In the genomic region with DNA sequence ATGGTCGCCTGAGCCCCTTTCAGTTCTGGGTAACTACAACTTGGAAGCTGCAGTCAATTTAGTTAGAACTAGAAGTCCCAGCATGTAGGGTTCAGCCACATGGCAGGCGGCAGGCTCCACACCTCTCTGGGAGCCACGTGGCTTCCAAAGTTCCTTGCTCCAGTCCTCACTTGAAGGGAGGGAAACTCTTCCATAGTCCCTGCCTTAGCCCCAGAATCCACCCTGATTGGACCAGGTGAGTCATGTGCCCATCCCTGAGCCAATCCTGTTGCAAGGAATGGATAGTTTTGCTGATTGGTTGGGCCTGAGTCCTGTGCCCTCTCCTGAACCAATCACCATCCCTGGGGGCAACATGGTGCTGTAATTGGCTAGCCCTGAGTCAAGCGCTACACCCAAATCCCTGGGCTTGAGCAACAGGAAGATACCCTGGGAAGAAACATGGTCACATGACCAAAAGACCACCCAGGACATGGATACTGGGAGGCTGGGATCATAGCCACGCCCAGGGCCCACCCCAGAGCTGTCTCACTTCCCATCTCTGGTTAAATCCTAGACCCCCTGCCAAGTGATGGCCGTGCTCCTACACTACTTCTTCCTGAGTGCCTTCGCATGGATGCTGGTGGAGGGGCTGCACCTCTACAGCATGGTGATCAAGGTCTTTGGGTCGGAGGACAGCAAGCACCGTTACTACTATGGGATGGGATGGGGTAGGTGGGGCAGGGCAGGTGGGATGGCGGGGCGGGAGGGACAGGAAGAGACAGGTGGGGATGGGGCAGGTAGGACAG, we compare ENCODE assay signal across 2 cellular contexts.
A peak's percentile ranks its signal among the peaks of the same experiment; 100 is the strongest.
TF ChIP-seq lines count a peak whose summit lies in the region.

No MANE protein-coding gene starts in this region.

TF ChIP-seq in HEK293, 187 proteins besides CTCF, POLR2A, EP300 and RAD21:
- TF ChIP-seq SP2 (tag by site-specific recombination; IDR thresholded peaks at IDR 0.05) (peak; percentile 30; the same call in 1 of the 2 replicates), ZFP37 (tag by site-specific recombination; IDR thresholded peaks at IDR 0.05) (no peak)

TF ChIP-seq in K562, 482 proteins besides CTCF, POLR2A, EP300 and RAD21:
- no peak for TF ChIP-seq PPARD (CRISPR knock-in tag; IDR thresholded peaks at IDR 0.05)
- TF ChIP-seq ZNF174 (CRISPR knock-in tag; IDR thresholded peaks at IDR 0.05), result no peak
- peak; percentile 45 for TF ChIP-seq FOS (IDR thresholded peaks at IDR 0.05; ENCODE audit: extremely low read depth, insufficient read length)
- TF ChIP-seq USF1 (CRISPR knock-in tag; IDR thresholded peaks at IDR 0.05), result peak; percentile 92
- TF ChIP-seq JUNB (CRISPR knock-in tag; conservative IDR thresholded peaks at IDR 0.05), result no peak
- TF ChIP-seq, protein P1, sequence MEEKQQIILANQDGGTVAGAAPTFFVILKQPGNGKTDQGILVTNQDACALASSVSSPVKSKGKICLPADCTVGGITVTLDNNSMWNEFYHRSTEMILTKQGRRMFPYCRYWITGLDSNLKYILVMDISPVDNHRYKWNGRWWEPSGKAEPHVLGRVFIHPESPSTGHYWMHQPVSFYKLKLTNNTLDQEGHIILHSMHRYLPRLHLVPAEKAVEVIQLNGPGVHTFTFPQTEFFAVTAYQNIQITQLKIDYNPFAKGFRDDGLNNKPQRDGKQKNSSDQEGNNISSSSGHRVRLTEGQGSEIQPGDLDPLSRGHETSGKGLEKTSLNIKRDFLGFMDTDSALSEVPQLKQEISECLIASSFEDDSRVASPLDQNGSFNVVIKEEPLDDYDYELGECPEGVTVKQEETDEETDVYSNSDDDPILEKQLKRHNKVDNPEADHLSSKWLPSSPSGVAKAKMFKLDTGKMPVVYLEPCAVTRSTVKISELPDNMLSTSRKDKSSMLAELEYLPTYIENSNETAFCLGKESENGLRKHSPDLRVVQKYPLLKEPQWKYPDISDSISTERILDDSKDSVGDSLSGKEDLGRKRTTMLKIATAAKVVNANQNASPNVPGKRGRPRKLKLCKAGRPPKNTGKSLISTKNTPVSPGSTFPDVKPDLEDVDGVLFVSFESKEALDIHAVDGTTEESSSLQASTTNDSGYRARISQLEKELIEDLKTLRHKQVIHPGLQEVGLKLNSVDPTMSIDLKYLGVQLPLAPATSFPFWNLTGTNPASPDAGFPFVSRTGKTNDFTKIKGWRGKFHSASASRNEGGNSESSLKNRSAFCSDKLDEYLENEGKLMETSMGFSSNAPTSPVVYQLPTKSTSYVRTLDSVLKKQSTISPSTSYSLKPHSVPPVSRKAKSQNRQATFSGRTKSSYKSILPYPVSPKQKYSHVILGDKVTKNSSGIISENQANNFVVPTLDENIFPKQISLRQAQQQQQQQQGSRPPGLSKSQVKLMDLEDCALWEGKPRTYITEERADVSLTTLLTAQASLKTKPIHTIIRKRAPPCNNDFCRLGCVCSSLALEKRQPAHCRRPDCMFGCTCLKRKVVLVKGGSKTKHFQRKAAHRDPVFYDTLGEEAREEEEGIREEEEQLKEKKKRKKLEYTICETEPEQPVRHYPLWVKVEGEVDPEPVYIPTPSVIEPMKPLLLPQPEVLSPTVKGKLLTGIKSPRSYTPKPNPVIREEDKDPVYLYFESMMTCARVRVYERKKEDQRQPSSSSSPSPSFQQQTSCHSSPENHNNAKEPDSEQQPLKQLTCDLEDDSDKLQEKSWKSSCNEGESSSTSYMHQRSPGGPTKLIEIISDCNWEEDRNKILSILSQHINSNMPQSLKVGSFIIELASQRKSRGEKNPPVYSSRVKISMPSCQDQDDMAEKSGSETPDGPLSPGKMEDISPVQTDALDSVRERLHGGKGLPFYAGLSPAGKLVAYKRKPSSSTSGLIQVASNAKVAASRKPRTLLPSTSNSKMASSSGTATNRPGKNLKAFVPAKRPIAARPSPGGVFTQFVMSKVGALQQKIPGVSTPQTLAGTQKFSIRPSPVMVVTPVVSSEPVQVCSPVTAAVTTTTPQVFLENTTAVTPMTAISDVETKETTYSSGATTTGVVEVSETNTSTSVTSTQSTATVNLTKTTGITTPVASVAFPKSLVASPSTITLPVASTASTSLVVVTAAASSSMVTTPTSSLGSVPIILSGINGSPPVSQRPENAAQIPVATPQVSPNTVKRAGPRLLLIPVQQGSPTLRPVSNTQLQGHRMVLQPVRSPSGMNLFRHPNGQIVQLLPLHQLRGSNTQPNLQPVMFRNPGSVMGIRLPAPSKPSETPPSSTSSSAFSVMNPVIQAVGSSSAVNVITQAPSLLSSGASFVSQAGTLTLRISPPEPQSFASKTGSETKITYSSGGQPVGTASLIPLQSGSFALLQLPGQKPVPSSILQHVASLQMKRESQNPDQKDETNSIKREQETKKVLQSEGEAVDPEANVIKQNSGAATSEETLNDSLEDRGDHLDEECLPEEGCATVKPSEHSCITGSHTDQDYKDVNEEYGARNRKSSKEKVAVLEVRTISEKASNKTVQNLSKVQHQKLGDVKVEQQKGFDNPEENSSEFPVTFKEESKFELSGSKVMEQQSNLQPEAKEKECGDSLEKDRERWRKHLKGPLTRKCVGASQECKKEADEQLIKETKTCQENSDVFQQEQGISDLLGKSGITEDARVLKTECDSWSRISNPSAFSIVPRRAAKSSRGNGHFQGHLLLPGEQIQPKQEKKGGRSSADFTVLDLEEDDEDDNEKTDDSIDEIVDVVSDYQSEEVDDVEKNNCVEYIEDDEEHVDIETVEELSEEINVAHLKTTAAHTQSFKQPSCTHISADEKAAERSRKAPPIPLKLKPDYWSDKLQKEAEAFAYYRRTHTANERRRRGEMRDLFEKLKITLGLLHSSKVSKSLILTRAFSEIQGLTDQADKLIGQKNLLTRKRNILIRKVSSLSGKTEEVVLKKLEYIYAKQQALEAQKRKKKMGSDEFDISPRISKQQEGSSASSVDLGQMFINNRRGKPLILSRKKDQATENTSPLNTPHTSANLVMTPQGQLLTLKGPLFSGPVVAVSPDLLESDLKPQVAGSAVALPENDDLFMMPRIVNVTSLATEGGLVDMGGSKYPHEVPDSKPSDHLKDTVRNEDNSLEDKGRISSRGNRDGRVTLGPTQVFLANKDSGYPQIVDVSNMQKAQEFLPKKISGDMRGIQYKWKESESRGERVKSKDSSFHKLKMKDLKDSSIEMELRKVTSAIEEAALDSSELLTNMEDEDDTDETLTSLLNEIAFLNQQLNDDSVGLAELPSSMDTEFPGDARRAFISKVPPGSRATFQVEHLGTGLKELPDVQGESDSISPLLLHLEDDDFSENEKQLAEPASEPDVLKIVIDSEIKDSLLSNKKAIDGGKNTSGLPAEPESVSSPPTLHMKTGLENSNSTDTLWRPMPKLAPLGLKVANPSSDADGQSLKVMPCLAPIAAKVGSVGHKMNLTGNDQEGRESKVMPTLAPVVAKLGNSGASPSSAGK (IDR thresholded peaks at IDR 0.05), result peak; percentile 70
- 0 out of 2 replicates have a peak, but pooled peaks have one; percentile 26 for TF ChIP-seq MAX (CRISPR knock-in tag; IDR thresholded peaks at IDR 0.05)
- TF ChIP-seq TFE3 (CRISPR knock-in tag; IDR thresholded peaks at IDR 0.05), result peak; percentile 50
- peak; percentile 29 to 61 for TF ChIP-seq E2F6 (IDR thresholded peaks at IDR 0.05; ENCODE audit: borderline replicate concordance in 1 of 2, extremely low read depth in 1 of 2, insufficient read depth in 1 of 2, insufficient read length in 1 of 2, low read depth in 1 of 2, low read length in 1 of 2, poor library complexity in 1 of 2, severe bottlenecking in 1 of 2)
- TF ChIP-seq SRF (CRISPR knock-in tag; IDR thresholded peaks at IDR 0.05), result no peak
- peak; percentile 86 for TF ChIP-seq USF2 (CRISPR knock-in tag; IDR thresholded peaks at IDR 0.05)
- peak; percentile 38 for TF ChIP-seq ASH1L (IDR thresholded peaks at IDR 0.05; ENCODE audit: borderline replicate concordance, low read depth, partially characterized antibody)
- TF ChIP-seq ZC3H11A (IDR thresholded peaks at IDR 0.05; ENCODE audit: low read depth, low read length), result no peak
- no peak for TF ChIP-seq HDAC1 (IDR thresholded peaks at IDR 0.05)
- peak; percentile 72 for TF ChIP-seq RAD51 (IDR thresholded peaks at IDR 0.05; ENCODE audit: borderline replicate concordance, low read depth)
- peak; percentile 70 for TF ChIP-seq NFYB (IDR thresholded peaks at IDR 0.05; ENCODE audit: extremely low read depth, insufficient read length)
- peak; percentile 84 for TF ChIP-seq L3MBTL2 (IDR thresholded peaks at IDR 0.05)
- peak; percentile 30 for TF ChIP-seq RBM25 (IDR thresholded peaks at IDR 0.05; ENCODE audit: low read depth, low read length, severe bottlenecking)
- no peak for TF ChIP-seq ELF2 (CRISPR knock-in tag; IDR thresholded peaks at IDR 0.05)
- TF ChIP-seq ZBTB43 (CRISPR knock-in tag; IDR thresholded peaks at IDR 0.05), result no peak
